In genomic region chr19:33520048-33520643, GRCh38 we compare ENCODE assay signal across 11 cellular contexts. TPM values are rescaled to one million over a fixed set of nuclear protein-coding genes. Genes with fewer than 3 reads are reported as not detected.
DNase-seq lines count a peak whose midpoint lies in the region; ATAC-seq and TF ChIP-seq lines count a peak whose summit lies in the region.
"Had no signal": no experiment of that assay in that cellular context is flagged by ENCODE, and none has a peak within 500 bp of the region (broad histone marks: within the 10 kb centered on the region; RNA-seq: fewer than 3 reads in every experiment).

No MANE protein-coding gene starts in this region.

- no peak overlapping the region for H3K4me3 ChIP-seq in CD4-positive, CD25-positive, alpha-beta regulatory T cell (ENCODE audit: low read depth, low read length)
- peak overlapping the region; percentile 89; the same call in 1 of the 2 replicates for H3K4me3 ChIP-seq in LNCaP clone FGC (ENCODE audit: low read depth, low read length)
- no peak overlapping the region for H3K4me3 ChIP-seq in naive thymus-derived CD4-positive, alpha-beta T cell (ENCODE audit: low read length)

- peaks cover 22% of the 10 kb centered on the region for H3K4me1 ChIP-seq in CD4-positive, CD25-positive, alpha-beta regulatory T cell (ENCODE audit: control insufficient read depth, insufficient read depth, low read length, poor library complexity, severe bottlenecking)
- H3K4me1 ChIP-seq in naive thymus-derived CD4-positive, alpha-beta T cell (ENCODE audit: control insufficient read depth in 2 of 2, insufficient read depth in 2 of 2, low read length in 2 of 2) = peaks cover 13 to 14% of the 10 kb centered on the region in 2 donors

- POLR2A ChIA-PET in naive thymus-derived CD4-positive, alpha-beta T cell (lab: Charles Lee) = no interaction called here

- CTCF ChIA-PET in naive thymus-derived CD4-positive, alpha-beta T cell (lab: Charles Lee) = no interaction called here

- peak overlapping the region; percentile 72 to 86 (median 82) for H3K4me3 Mint-ChIP-seq in CD4-positive, CD25-positive, alpha-beta regulatory T cell
- H3K4me3 Mint-ChIP-seq in central memory CD8-positive, alpha-beta T cell = peak overlapping the region; percentile 71
- peak overlapping the region; percentile 69 to 91 (median 86) for H3K4me3 Mint-ChIP-seq in naive thymus-derived CD4-positive, alpha-beta T cell

- H3K27ac Mint-ChIP-seq in CD4-positive, CD25-positive, alpha-beta regulatory T cell = peak overlapping the region in 1 of 3 donors; percentile 77
- H3K27ac Mint-ChIP-seq in central memory CD8-positive, alpha-beta T cell (ENCODE audit: low read depth) = peak overlapping the region; percentile 9
- H3K27ac Mint-ChIP-seq in naive thymus-derived CD4-positive, alpha-beta T cell = peak overlapping the region in 5 of 9 donors; percentile 14 to 83 (median 62)

- H3K36me3 ChIP-seq in CD4-positive, CD25-positive, alpha-beta regulatory T cell (ENCODE audit: control insufficient read depth, insufficient read depth, low read length) = no peaks in the 10 kb centered on the region
- H3K36me3 ChIP-seq in naive thymus-derived CD4-positive, alpha-beta T cell (ENCODE audit: control insufficient read depth in 2 of 3, insufficient read depth in 3 of 3, low read length in 3 of 3) = peaks cover 0 to 5% (median 0%) of the 10 kb centered on the region in 3 experiments
- H3K36me3 ChIP-seq: SJCRH30 had no signal

- no peak for DNase-seq in CD4-positive, CD25-positive, alpha-beta regulatory T cell
- DNase-seq in LNCaP clone FGC (ENCODE audit: low read depth) (no peak), NCI-H2107 (lab: John Stamatoyannopoulos, UW) (no peak), NCI-H345 (lab: John Stamatoyannopoulos, UW) (no peak), GOT3 (lab: John Stamatoyannopoulos, UW) (no peak), KBM-7 (no peak)
- DNase-seq in central memory CD8-positive, alpha-beta T cell (ENCODE audit: low spot score in 2 of 2) = no peak
- no peak for DNase-seq in naive thymus-derived CD4-positive, alpha-beta T cell
- DNase-seq: NCI-H2171, SJCRH30 had no signal

- H3K9me3 ChIP-seq in CD4-positive, CD25-positive, alpha-beta regulatory T cell (ENCODE audit: control insufficient read depth in 2 of 2, low read length in 2 of 2) = no peaks in the 10 kb centered on the region
- H3K9me3 ChIP-seq in naive thymus-derived CD4-positive, alpha-beta T cell (ENCODE audit: control insufficient read depth in 2 of 3, low read length in 3 of 3) = no peaks in the 10 kb centered on the region
- H3K9me3 ChIP-seq: SJCRH30 had no signal

- peaks cover 5 to 43% (median 19%) of the 10 kb centered on the region in 4 donors for H3K4me1 Mint-ChIP-seq in CD4-positive, CD25-positive, alpha-beta regulatory T cell
- peaks cover 33% of the 10 kb centered on the region for H3K4me1 Mint-ChIP-seq in central memory CD8-positive, alpha-beta T cell
- peaks cover 17 to 44% (median 27%) of the 10 kb centered on the region in 7 donors for H3K4me1 Mint-ChIP-seq in naive thymus-derived CD4-positive, alpha-beta T cell

- intact Hi-C loops in naive thymus-derived CD4-positive, alpha-beta T cell (cut with micrococcal nuclease) = loop anchor here (2.0 to 5.0 kb wide), 6 partner anchors 88 to 1115 kb away; partner anchors contain the start of genes CEBPG (in 1 of the 2), DPY19L3 (in 1 of the 2) and PDCD5 (in 1 of the 2)

- no peaks in the 10 kb centered on the region for H3K27me3 ChIP-seq in CD4-positive, CD25-positive, alpha-beta regulatory T cell (ENCODE audit: control insufficient read depth, insufficient read depth, low read length)
- no peaks in the 10 kb centered on the region for H3K27me3 ChIP-seq in naive thymus-derived CD4-positive, alpha-beta T cell (ENCODE audit: control insufficient read depth in 2 of 2, insufficient read depth in 2 of 2, low read length in 2 of 2)
- H3K27me3 ChIP-seq: SJCRH30 had no signal

- H3K36me3 Mint-ChIP-seq in CD4-positive, CD25-positive, alpha-beta regulatory T cell = no peaks in the 10 kb centered on the region
- no peaks in the 10 kb centered on the region for H3K36me3 Mint-ChIP-seq in central memory CD8-positive, alpha-beta T cell (ENCODE audit: insufficient read depth)
- no peaks in the 10 kb centered on the region for H3K36me3 Mint-ChIP-seq in naive thymus-derived CD4-positive, alpha-beta T cell

- TF ChIP-seq CTCF in LNCaP clone FGC (IDR thresholded peaks at IDR 0.05; ENCODE audit: control insufficient read depth, extremely low read depth, insufficient read depth) = no peak

- H3K27ac ChIP-seq in CD4-positive, CD25-positive, alpha-beta regulatory T cell (ENCODE audit: insufficient read depth, low read length, poor library complexity, severe bottlenecking) = no peak overlapping the region
- H3K27ac ChIP-seq in naive thymus-derived CD4-positive, alpha-beta T cell (ENCODE audit: low read depth, low read length) = no peak overlapping the region
- H3K27ac ChIP-seq: SJCRH30 had no signal

- in situ Hi-C loops in KBM-7 (cut with MboI; ENCODE audit: low pct_unique_long_range_greater_than_20kb, low sequenced_read_pairs) = no loop called here

- ATAC-seq in CD4-positive, CD25-positive, alpha-beta regulatory T cell (ENCODE audit: low read depth in 2 of 2) = no peak
- ATAC-seq in central memory CD8-positive, alpha-beta T cell (replicated peaks; ENCODE audit: extremely low read depth, poor library complexity, severe bottlenecking) = no peak
- no peak for ATAC-seq in naive thymus-derived CD4-positive, alpha-beta T cell
- ATAC-seq: right cardiac atrium had no signal

- no peaks in the 10 kb centered on the region for H3K9me3 Mint-ChIP-seq in CD4-positive, CD25-positive, alpha-beta regulatory T cell
- no peaks in the 10 kb centered on the region for H3K9me3 Mint-ChIP-seq in central memory CD8-positive, alpha-beta T cell
- H3K9me3 Mint-ChIP-seq in naive thymus-derived CD4-positive, alpha-beta T cell = no peaks in the 10 kb centered on the region

- H3K27me3 Mint-ChIP-seq in CD4-positive, CD25-positive, alpha-beta regulatory T cell = peaks cover 6% of the 10 kb centered on the region
- H3K27me3 Mint-ChIP-seq in central memory CD8-positive, alpha-beta T cell = no peaks in the 10 kb centered on the region
- peaks cover 0 to 10% (median 0%) of the 10 kb centered on the region in 5 donors for H3K27me3 Mint-ChIP-seq in naive thymus-derived CD4-positive, alpha-beta T cell

RNA-seq across cellular contexts. Expression of gene PEPD, which starts 1.4 kb away (rescaled TPM):
- total RNA-seq in CD4-positive, CD25-positive, alpha-beta regulatory T cell = 36.8 TPM
- 100 to 1,000 TPM; 105 to 141 (median 110) TPM for polyA plus RNA-seq in CD4-positive, CD25-positive, alpha-beta regulatory T cell
- total RNA-seq in naive thymus-derived CD4-positive, alpha-beta T cell = 10 to 100 TPM; 21.9 to 35.6 (median 24.5) TPM
- 100 to 1,000 TPM in 1 of 2 donors, 10 to 100 TPM in 1; 92.3 to 126 TPM for polyA plus RNA-seq in naive thymus-derived CD4-positive, alpha-beta T cell
